ENCODE assay signal across 2 cellular contexts in the genomic region with DNA sequence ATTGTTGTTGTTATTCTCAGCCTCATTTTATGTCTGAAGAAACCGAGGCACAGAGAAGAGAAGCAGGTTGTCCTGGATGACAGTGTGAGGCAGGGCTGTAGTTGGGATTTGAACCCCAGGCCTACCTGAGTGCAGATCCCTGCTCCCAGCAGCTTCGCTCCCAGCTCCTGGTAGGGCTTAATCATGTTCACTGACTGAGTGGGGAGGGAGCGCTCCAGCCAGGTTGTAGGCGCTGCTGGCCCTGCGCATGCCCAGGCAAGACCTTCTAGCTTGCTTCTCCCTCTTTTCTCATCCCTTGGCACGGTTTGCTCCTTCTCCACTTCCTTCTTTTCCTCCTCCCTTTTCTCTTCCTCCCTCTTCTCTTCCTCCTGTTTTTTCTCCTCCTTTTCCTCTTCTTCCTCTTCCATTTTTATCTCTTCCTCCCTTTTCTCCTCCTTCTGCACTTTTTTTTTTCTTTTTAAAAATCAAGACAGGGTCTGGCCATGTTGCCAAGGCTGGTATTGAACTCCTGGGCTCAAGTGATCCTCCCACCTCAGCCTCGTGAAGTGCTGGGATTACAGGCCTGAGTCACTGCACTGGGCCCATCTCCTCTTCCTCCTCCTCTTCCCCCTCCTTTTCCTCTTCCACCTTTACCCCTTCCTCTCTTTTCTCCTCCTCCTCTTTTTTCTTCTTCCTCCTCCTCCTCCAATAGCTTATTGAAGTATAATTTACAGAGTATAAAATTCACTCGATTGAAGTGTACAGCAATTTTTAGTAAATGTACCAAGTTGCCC.
TF ChIP-seq lines count a peak whose summit lies in the region.

No MANE protein-coding gene starts in this region.

TF ChIP-seq in IMR-90, 13 proteins besides CTCF, POLR2A, EP300 and RAD21:
- TF ChIP-seq CEBPB (IDR thresholded peaks at IDR 0.05; ENCODE audit: low read depth, low read length): no peak
- no peak for TF ChIP-seq SMC3 (IDR thresholded peaks at IDR 0.05; ENCODE audit: low read depth, low read length)
- TF ChIP-seq, protein P1, sequence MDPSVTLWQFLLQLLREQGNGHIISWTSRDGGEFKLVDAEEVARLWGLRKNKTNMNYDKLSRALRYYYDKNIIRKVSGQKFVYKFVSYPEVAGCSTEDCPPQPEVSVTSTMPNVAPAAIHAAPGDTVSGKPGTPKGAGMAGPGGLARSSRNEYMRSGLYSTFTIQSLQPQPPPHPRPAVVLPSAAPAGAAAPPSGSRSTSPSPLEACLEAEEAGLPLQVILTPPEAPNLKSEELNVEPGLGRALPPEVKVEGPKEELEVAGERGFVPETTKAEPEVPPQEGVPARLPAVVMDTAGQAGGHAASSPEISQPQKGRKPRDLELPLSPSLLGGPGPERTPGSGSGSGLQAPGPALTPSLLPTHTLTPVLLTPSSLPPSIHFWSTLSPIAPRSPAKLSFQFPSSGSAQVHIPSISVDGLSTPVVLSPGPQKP (IDR thresholded peaks at IDR 0.05; ENCODE audit: borderline replicate concordance, low read depth, low read length): no peak
- TF ChIP-seq NFE2L2 (IDR thresholded peaks at IDR 0.05; ENCODE audit: low read depth, low read length): no peak
- TF ChIP-seq, protein P2, sequence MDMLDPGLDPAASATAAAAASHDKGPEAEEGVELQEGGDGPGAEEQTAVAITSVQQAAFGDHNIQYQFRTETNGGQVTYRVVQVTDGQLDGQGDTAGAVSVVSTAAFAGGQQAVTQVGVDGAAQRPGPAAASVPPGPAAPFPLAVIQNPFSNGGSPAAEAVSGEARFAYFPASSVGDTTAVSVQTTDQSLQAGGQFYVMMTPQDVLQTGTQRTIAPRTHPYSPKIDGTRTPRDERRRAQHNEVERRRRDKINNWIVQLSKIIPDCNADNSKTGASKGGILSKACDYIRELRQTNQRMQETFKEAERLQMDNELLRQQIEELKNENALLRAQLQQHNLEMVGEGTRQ (IDR thresholded peaks at IDR 0.05; ENCODE audit: low read depth, low read length): no peak
- TF ChIP-seq RFX5 (IDR thresholded peaks at IDR 0.05; ENCODE audit: low read depth, low read length): no peak
- no peak for TF ChIP-seq BHLHE40 (IDR thresholded peaks at IDR 0.05; ENCODE audit: low read depth, low read length)
- TF ChIP-seq RCOR1 (IDR thresholded peaks at IDR 0.05; ENCODE audit: insufficient replicate concordance, low read length): no peak
- TF ChIP-seq MXI1 (IDR thresholded peaks at IDR 0.05; ENCODE audit: borderline replicate concordance, low read depth, low read length): no peak
- TF ChIP-seq CHD1 (IDR thresholded peaks at IDR 0.05; ENCODE audit: low read depth, low read length): no peak
- TF ChIP-seq MAFK (IDR thresholded peaks at IDR 0.05; ENCODE audit: low read depth, low read length): no peak
- TF ChIP-seq MAZ (IDR thresholded peaks at IDR 0.05; ENCODE audit: borderline replicate concordance, low read depth, low read length): no peak
- no peak for TF ChIP-seq FOS (IDR thresholded peaks at IDR 0.05; ENCODE audit: low read depth, low read length)

TF ChIP-seq in SK-N-SH treated with all-trans-retinoic acid at 6 μM for 48 hours, 23 proteins besides CTCF, POLR2A, EP300 and RAD21:
- TF ChIP-seq ZFP3 (CRISPR knock-in tag; IDR thresholded peaks at IDR 0.05) (no peak), ZNF565 (CRISPR knock-in tag; conservative IDR thresholded peaks at IDR 0.05; ENCODE audit: low read depth) (no peak)
